ENCODE assay signal across 8 cellular contexts in genomic region chr15:31353931-31354330, GRCh38. TPM values are rescaled to one million over a fixed set of nuclear protein-coding genes. Genes with fewer than 3 reads are reported as not detected.
DNase-seq lines count a peak whose midpoint lies in the region; ATAC-seq and TF ChIP-seq lines count a peak whose summit lies in the region.

No MANE protein-coding gene starts in this region.

- peak overlapping the region; percentile 77 for H3K9ac ChIP-seq in skeletal muscle satellite cell (ENCODE audit: low read depth, low read length)

- no peaks in the 10 kb centered on the region for H3K9me3 Mint-ChIP-seq in activated B cell treated with CpG ODN at 0.5 μM for 24 hours

- POLR2A ChIA-PET in activated B cell treated with CpG ODN at 0.5 μM for 24 hours (lab: Charles Lee) (interaction anchor here (0.6 to 2.9 kb wide), 13 partner anchors 7 to 139 kb away, joined by 3 to 16 read pairs (median 6); partner anchors contain the start of gene KLF13), GM10248 (lab: Yijun Ruan, JAX) (interaction anchor here (1.3 kb wide), 1 partner anchor 12 kb away, joined by 5 read pairs; no protein-coding TSS in a partner anchor)

- intact Hi-C loops in activated B cell treated with CpG ODN at 0.5 μM for 24 hours (cut with micrococcal nuclease), result loop anchor here (1.0 to 2.0 kb wide), 4 partner anchors 9 to 81 kb away; partner anchors contain the start of gene KLF13
- intact Hi-C loops in cardiac septum (cut with DNase I), result loop anchor here (5.0 kb wide), 1 partner anchor 117 kb away; no protein-coding TSS in a partner anchor

- DNase-seq in activated B cell treated with CpG ODN at 0.5 μM for 24 hours (no peak), cardiac septum (ENCODE audit: low spot score) (peak; percentile 87), GM10248 (ENCODE audit: extremely low spot score) (no peak), OCI-M1 (lab: John Stamatoyannopoulos, UW) (no peak), iPS-NIHi11 (ENCODE audit: low spot score) (no peak), NCI-H774 (lab: John Stamatoyannopoulos, UW) (no peak)

- H3K9me3 ChIP-seq in skeletal muscle satellite cell (replicated peaks; ENCODE audit: low read length), result no peaks in the 10 kb centered on the region

- no peaks in the 10 kb centered on the region for H3K27me3 Mint-ChIP-seq in activated B cell treated with CpG ODN at 0.5 μM for 24 hours

- H3K27me3 ChIP-seq in skeletal muscle satellite cell (ENCODE audit: control insufficient read depth, insufficient read depth, low read length), result no peaks in the 10 kb centered on the region

- peak overlapping the region; percentile 20 for H3K4me3 ChIP-seq in skeletal muscle satellite cell (ENCODE audit: low read length)

- H3K4me3 Mint-ChIP-seq in activated B cell treated with CpG ODN at 0.5 μM for 24 hours, result peak overlapping the region; percentile 68

- H3K4me1 ChIP-seq in skeletal muscle satellite cell (ENCODE audit: control insufficient read depth, insufficient read depth, low read length), result peaks cover 23% of the 10 kb centered on the region

- ATAC-seq in GM21515 (IDR thresholded peaks at IDR 0.05; ENCODE audit: unreplicated experiment), result peak; percentile 5
- ATAC-seq in activated B cell treated with CpG ODN at 0.5 μM for 24 hours (ENCODE audit: low read depth), result no peak

- TF ChIP-seq CTCF in activated B cell treated with CpG ODN at 0.5 μM for 24 hours (IDR thresholded peaks at IDR 0.05) (no peak), GM10248 (IDR thresholded peaks at IDR 0.05; ENCODE audit: control extremely low read depth, extremely low read depth, low read depth, missing control alignments) (no peak)

- peaks cover 100% of the 10 kb centered on the region for H3K4me1 Mint-ChIP-seq in activated B cell treated with CpG ODN at 0.5 μM for 24 hours

- peak overlapping the region; percentile 57 for H3K4me2 ChIP-seq in skeletal muscle satellite cell (ENCODE audit: low read length)

- H3K27ac Mint-ChIP-seq in activated B cell treated with CpG ODN at 0.5 μM for 24 hours, result peak overlapping the region; percentile 84

- CTCF ChIA-PET in activated B cell treated with CpG ODN at 0.5 μM for 24 hours (lab: Charles Lee), result interaction anchor here (0.9 to 1.9 kb wide), 5 partner anchors 9 to 139 kb away, joined by 3 to 9 read pairs (median 6); partner anchors contain the start of gene KLF13
- CTCF ChIA-PET in GM10248 (lab: Yijun Ruan, JAX), result interaction anchor here (0.9 to 3.4 kb wide), 7 partner anchors 9 to 135 kb away, joined by 3 to 25 read pairs (median 5); no protein-coding TSS in a partner anchor

- H3K36me3 Mint-ChIP-seq in activated B cell treated with CpG ODN at 0.5 μM for 24 hours (ENCODE audit: low read depth), result peaks cover 54% of the 10 kb centered on the region

- H3K36me3 ChIP-seq in skeletal muscle satellite cell (ENCODE audit: insufficient read depth, low read length), result no peaks in the 10 kb centered on the region

RNA-seq across cellular contexts. Expression of gene KLF13, which starts 27.3 kb away (rescaled TPM):
- total RNA-seq in activated B cell treated with CpG ODN at 0.5 μM for 24 hours (177 and 178 TPM in 2 replicates), cardiac septum (35.7 TPM)
- total RNA-seq in skeletal muscle satellite cell (2012; rRNA removed), result 23.1 and 24.7 TPM in 2 replicates
